Comparison of ENCODE assay signal across 8 cellular contexts in the genomic region with DNA sequence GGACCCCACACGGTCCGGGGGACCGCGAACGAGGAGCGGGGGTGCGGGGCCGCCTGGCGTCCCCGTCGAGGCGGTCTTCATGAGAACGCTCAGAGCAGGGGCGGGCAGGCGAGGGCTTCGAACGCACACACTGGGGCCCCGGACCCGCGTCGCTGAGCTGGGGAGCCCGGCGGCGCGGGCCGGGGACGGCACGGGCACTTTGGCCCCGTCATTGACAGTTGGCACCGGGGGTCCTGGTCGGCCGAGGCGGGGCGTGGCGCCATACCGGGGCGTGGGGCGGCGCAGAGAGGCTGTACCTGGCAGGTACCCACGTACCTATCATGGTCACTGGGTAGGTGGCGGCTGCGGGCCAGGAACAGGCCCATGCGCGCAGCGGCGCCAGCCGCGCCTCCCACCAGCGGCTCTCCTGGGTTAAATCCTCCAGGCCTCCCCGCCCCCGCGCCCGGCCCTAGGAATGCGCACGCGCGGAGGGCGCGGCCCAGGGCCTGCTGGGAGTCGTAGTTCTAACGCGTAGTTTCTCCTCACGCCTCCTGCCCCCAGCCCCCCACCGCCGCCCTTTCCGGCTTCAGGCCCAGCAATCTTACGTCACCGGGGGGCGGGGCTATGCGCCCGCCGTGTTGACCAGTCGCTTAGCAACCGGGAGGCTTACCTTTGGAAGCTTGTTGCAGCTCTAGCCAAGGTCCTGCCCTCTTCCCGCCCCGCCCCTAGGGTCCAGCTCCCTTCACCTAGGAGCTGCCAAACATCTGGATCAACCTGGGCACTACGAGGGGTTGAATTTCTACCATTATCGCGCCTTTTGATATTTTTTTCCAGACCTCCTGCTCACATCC. TPM values are rescaled to one million over a fixed set of nuclear protein-coding genes. Genes with fewer than 3 reads are reported as not detected.
A peak's percentile ranks its signal among the peaks of the same experiment; 100 is the strongest.
DNase-seq lines count a peak whose midpoint lies in the region; ATAC-seq and TF ChIP-seq lines count a peak whose summit lies in the region.

A gene (plus strand): TSS at position 628 of the 830 bp plus-strand sequence.
A gene (minus strand): TSS at position 420 of the 830 bp plus-strand sequence.

- WGBS in upper lobe of left lung, 2 donors = 2 to 5% methylated on average over 7 to 37 of the region's 79 CpGs

- TF ChIP-seq POLR2A in upper lobe of left lung (IDR thresholded peaks at IDR 0.05) = peak in 3 of 4 donors; percentile 91 to 93 (median 91)

- H3K36me3 ChIP-seq in upper lobe of left lung = no peaks in the 10 kb centered on the region

- peak in 1 of 6 experiments; percentile 12 for TF ChIP-seq CTCF in upper lobe of left lung (IDR thresholded peaks at IDR 0.05)

- H3K9me3 ChIP-seq in upper lobe of left lung = no peaks in the 10 kb centered on the region

- intact Hi-C loops in left ventricle myocardium superior (cut with micrococcal nuclease) (no loop called here), posterior vena cava (cut with DNase I) (no loop called here)

- TF ChIP-seq EP300 in upper lobe of left lung (IDR thresholded peaks at IDR 0.05) = peak in 2 of 4 donors; percentile 22 to 31

- no peaks in the 10 kb centered on the region for H3K27me3 ChIP-seq in upper lobe of left lung

- H3K4me3 ChIP-seq in GM08714 (ENCODE audit: low read length) = peak within 1 kb of the TSS; percentile 85
- H3K4me3 ChIP-seq in upper lobe of left lung = peak within 1 kb of the TSS; percentile 78 to 90 (median 84)

- H3K4me1 ChIP-seq in upper lobe of left lung = peaks cover 3 to 11% (median 6%) of the 10 kb centered on the region in 4 donors

- peak; percentile 98 for ATAC-seq in HG02623 (IDR thresholded peaks at IDR 0.05; ENCODE audit: unreplicated experiment)
- ATAC-seq in left ventricle myocardium superior = peak; percentile 99
- peak; percentile 100 for ATAC-seq in upper lobe of left lung (ENCODE audit: low FRiP score in 2 of 2)

- DNase-seq in NCI-H1105 (lab: John Stamatoyannopoulos, UW) = peak; percentile 100
- peak; percentile 81 to 96 (median 95) for DNase-seq in T-helper 2 cell
- DNase-seq in anterior cingulate cortex (lab: John Stamatoyannopoulos, UW) = peak; percentile 61 to 99 (median 97)
- DNase-seq in left ventricle myocardium superior = peak; percentile 100
- peak; percentile 99 for DNase-seq in posterior vena cava (ENCODE audit: low spot score)
- DNase-seq in upper lobe of left lung = peak; percentile 99 to 100

- peak within 1 kb of the TSS; percentile 86 to 91 (median 89) for H3K27ac ChIP-seq in upper lobe of left lung

RNA-seq across cellular contexts. Expression of the first gene that starts in this region (rescaled TPM):
- total RNA-seq in left ventricle myocardium superior (8.2 TPM), posterior vena cava (1 to 10 TPM in 1 of 2 donors, under 1 TPM in 1; 0.14 to 3.9 TPM), upper lobe of left lung (10 to 100 TPM in 1 of 6 donors, 1 to 10 TPM in 4, under 1 TPM in 1; 0.52 to 15.3 (median 3.1) TPM)

RNA-seq across cellular contexts. Expression of the second gene that starts in this region (rescaled TPM):
- total RNA-seq in left ventricle myocardium superior (23.1 TPM), posterior vena cava (1 to 10 TPM; 7.6 to 7.9 TPM), upper lobe of left lung (10 to 100 TPM in 2 of 6 donors, 1 to 10 TPM in 4; 2.7 to 29.3 (median 5.5) TPM)

Comparison
In these comparisons a context has a peak if more than half of its experiments do, and no peak if none do; other contexts are left out.
1. Peak in every context shown above with its lines: DNase-seq, ATAC-seq, H3K4me3 ChIP-seq and H3K27ac ChIP-seq.